In the genomic region with DNA sequence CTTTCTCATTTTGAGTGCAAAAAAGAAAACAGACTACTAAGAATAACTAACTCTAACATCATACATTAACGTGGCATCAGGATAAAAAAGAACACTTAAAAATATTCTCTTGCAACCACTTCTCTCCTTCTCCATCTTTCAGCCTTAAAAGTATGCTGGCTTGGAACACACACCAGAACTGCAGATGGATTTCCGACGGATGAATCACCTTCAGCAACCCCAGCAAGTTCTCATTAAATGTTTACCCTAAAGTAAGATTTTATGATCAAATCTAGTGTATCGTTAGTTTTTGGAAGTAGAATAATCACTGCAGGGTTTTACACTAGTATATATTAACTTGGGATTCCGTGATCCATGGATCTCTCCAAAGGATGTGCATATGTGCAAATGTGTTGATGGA, we compare ENCODE assay signal across 8 cellular contexts. TPM values are rescaled to one million over a fixed set of nuclear protein-coding genes. Genes with fewer than 3 reads are reported as not detected.
DNase-seq lines count a peak whose midpoint lies in the region; ATAC-seq, FAIRE-seq and TF ChIP-seq lines count a peak whose summit lies in the region.

No MANE protein-coding gene starts in this region.

- H3K27me3 ChIP-seq in bronchial epithelial cell (ENCODE audit: control insufficient read depth, insufficient read depth, low read length) (no peaks in the 10 kb centered on the region), thyroid gland (no peaks in the 10 kb centered on the region), testis (no peaks in the 10 kb centered on the region)

- TF ChIP-seq POLR2A in thyroid gland (IDR thresholded peaks at IDR 0.05) (no peak), testis (IDR thresholded peaks at IDR 0.05) (no peak)

- no peak for TF ChIP-seq CTCF in CD14-positive monocyte (IDR thresholded peaks at IDR 0.05)
- TF ChIP-seq CTCF in bronchial epithelial cell (IDR thresholded peaks at IDR 0.05; ENCODE audit: insufficient read depth, low read length, severe bottlenecking): no peak
- TF ChIP-seq CTCF in thyroid gland (IDR thresholded peaks at IDR 0.05): no peak
- no peak for TF ChIP-seq CTCF in testis (IDR thresholded peaks at IDR 0.05)

- WGBS in thyroid gland, 2 donors: 76 to 78% methylated on average over 5 of the region's 5 CpGs
- 43 to 51% methylated on average over 5 of the region's 5 CpGs for WGBS in testis, 2 donors

- H3K36me3 ChIP-seq in bronchial epithelial cell (ENCODE audit: control insufficient read depth, insufficient read depth, low read length) (no peaks in the 10 kb centered on the region), thyroid gland (no peaks in the 10 kb centered on the region), testis (ENCODE audit: low read depth, missing control alignments) (no peaks in the 10 kb centered on the region)

- peaks cover 0 to 1% (median 0%) of the 10 kb centered on the region in 3 donors for H3K27me3 Mint-ChIP-seq in CD14-positive monocyte (ENCODE audit: low read depth in 3 of 3)
- H3K27me3 Mint-ChIP-seq in naive thymus-derived CD8-positive, alpha-beta T cell: no peaks in the 10 kb centered on the region

- intact Hi-C loops in CD14-positive monocyte (cut with micrococcal nuclease) (loop anchor here in 1 of 2 donors (10.0 kb wide), 1 partner anchor 299 kb away; a partner anchor contains a TSS), thyroid gland (cut with DNase I) (no loop called here), testis (cut with DNase I; ENCODE audit: low total_unique reads) (no loop called here)

- peak overlapping the region in 1 of 3 donors; percentile 95 for H3K27ac ChIP-seq in thyroid gland
- no peak overlapping the region for H3K27ac ChIP-seq in testis

- H3K4me3 ChIP-seq in bronchial epithelial cell (ENCODE audit: low read depth, low read length): peak overlapping the region; percentile 69
- peak overlapping the region in 1 of 3 donors; percentile 71 for H3K4me3 ChIP-seq in thyroid gland (replicated peaks in 1 of 3)
- no peak overlapping the region for H3K4me3 ChIP-seq in testis

- no peak for ATAC-seq in naive thymus-derived CD8-positive, alpha-beta T cell
- ATAC-seq in GM18870 (IDR thresholded peaks at IDR 0.05; ENCODE audit: unreplicated experiment): no peak
- no peak for ATAC-seq in GM18502 (IDR thresholded peaks at IDR 0.05; ENCODE audit: poor library complexity, unreplicated experiment)

- peak overlapping the region; percentile 24 to 82 for H3K4me3 Mint-ChIP-seq in CD14-positive monocyte
- peak overlapping the region; percentile 80 to 98 (median 96) for H3K4me3 Mint-ChIP-seq in naive thymus-derived CD8-positive, alpha-beta T cell

- H3K4me1 ChIP-seq in thyroid gland: peaks cover 22 to 28% of the 10 kb centered on the region in 2 donors
- peaks cover 22% of the 10 kb centered on the region for H3K4me1 ChIP-seq in testis

- H3K36me3 Mint-ChIP-seq in CD14-positive monocyte: peaks cover 4 to 21% of the 10 kb centered on the region in 2 donors
- H3K36me3 Mint-ChIP-seq in naive thymus-derived CD8-positive, alpha-beta T cell: peaks cover 0 to 25% (median 2%) of the 10 kb centered on the region in 3 donors

- DNase-seq in CD14-positive monocyte (ENCODE audit: low spot score) (no peak), LoVo (ENCODE audit: low spot score) (peak; percentile 19), bronchial epithelial cell (ENCODE audit: low read depth) (peak; percentile 50), thyroid gland (no peak), testis (no peak)
- no peak for DNase-seq in naive thymus-derived CD8-positive, alpha-beta T cell

- H3K9me3 ChIP-seq in thyroid gland (no peaks in the 10 kb centered on the region), testis (no peaks in the 10 kb centered on the region)

- peaks cover 61% of the 10 kb centered on the region for H3K4me1 Mint-ChIP-seq in CD14-positive monocyte
- H3K4me1 Mint-ChIP-seq in naive thymus-derived CD8-positive, alpha-beta T cell: peaks cover 29 to 61% (median 49%) of the 10 kb centered on the region in 4 donors

- peak overlapping the region; percentile 97 to 99 (median 98) for H3K27ac Mint-ChIP-seq in CD14-positive monocyte
- peak overlapping the region; percentile 95 to 99 (median 98) for H3K27ac Mint-ChIP-seq in naive thymus-derived CD8-positive, alpha-beta T cell

- POLR2A ChIA-PET in naive thymus-derived CD8-positive, alpha-beta T cell (lab: Charles Lee): interaction anchor here (0.7 to 3.0 kb wide), 7 partner anchors 8 to 395 kb away, joined by 3 to 16 read pairs (median 5); a partner anchor contains a TSS

- FAIRE-seq in bronchial epithelial cell (lab: Jason Lieb, UNC): no peak

- H3K9me3 Mint-ChIP-seq in CD14-positive monocyte: no peaks in the 10 kb centered on the region
- H3K9me3 Mint-ChIP-seq in naive thymus-derived CD8-positive, alpha-beta T cell: no peaks in the 10 kb centered on the region

RNA-seq across cellular contexts. Expression of a gene that starts 1.2 kb away (rescaled TPM):
- polyA plus RNA-seq in CD14-positive monocyte: 10 to 100 TPM in 1 of 2 donors, 1 to 10 TPM in 1; 8.9 to 10.1 TPM
- 26.3 and 34.3 TPM in 2 replicates for total RNA-seq in bronchial epithelial cell
- total RNA-seq in naive thymus-derived CD8-positive, alpha-beta T cell: 100 to 1,000 TPM; 134 to 137 TPM
- polyA plus RNA-seq in naive thymus-derived CD8-positive, alpha-beta T cell: 10 to 100 TPM; 18.5 to 19.8 (median 19.0) TPM
- total RNA-seq in thyroid gland: 10 to 100 TPM; 65.4 to 84.6 (median 76.9) TPM
- total RNA-seq in testis: 100 to 1,000 TPM; 120 to 125 TPM
- 86.6 TPM for polyA plus RNA-seq in testis (ENCODE audit: insufficient read depth, low read depth, low replicate concordance)

RNA-seq across cellular contexts. Expression of a gene that starts 50.8 kb away (rescaled TPM):
- polyA plus RNA-seq in CD14-positive monocyte (100 to 1,000 TPM; 233 to 243 TPM), testis (ENCODE audit: insufficient read depth, low read depth, low replicate concordance) (417 TPM)
- total RNA-seq in bronchial epithelial cell (244 and 363 TPM in 2 replicates), thyroid gland (100 to 1,000 TPM; 289 to 559 (median 388) TPM), testis (100 to 1,000 TPM; 255 to 334 TPM)
- 100 to 1,000 TPM; 130 to 132 TPM for total RNA-seq in naive thymus-derived CD8-positive, alpha-beta T cell
- 100 to 1,000 TPM; 219 to 318 (median 272) TPM for polyA plus RNA-seq in naive thymus-derived CD8-positive, alpha-beta T cell

RNA-seq across cellular contexts. Expression of a gene that starts 56.2 kb away (rescaled TPM):
- polyA plus RNA-seq in CD14-positive monocyte (under 1 TPM in 1 of 2 donors, not detected in 1; 0.08 TPM), testis (ENCODE audit: insufficient read depth, low read depth, low replicate concordance) (233 TPM)
- total RNA-seq in bronchial epithelial cell (0.53 and 0.90 TPM in 2 replicates), thyroid gland (10 to 100 TPM in 2 of 4 donors, 1 to 10 TPM in 2; 8.3 to 15.8 (median 12.4) TPM), testis (10 to 100 TPM; 35.2 to 63.5 TPM)
- under 1 TPM in 1 of 2 experiments, not detected in 1; 0.70 TPM for total RNA-seq in naive thymus-derived CD8-positive, alpha-beta T cell
- 1 to 10 TPM in 1 of 3 donors, under 1 TPM in 1, not detected in 1; 0.69 to 1.2 TPM for polyA plus RNA-seq in naive thymus-derived CD8-positive, alpha-beta T cell

Comparison
In these comparisons a context has a peak if more than half of its experiments do, and no peak if none do; other contexts are left out.
1. DNase-seq: peak in LoVo (single experiment) and bronchial epithelial cell (single experiment); none in CD14-positive monocyte (single experiment), naive thymus-derived CD8-positive, alpha-beta T cell (0 of 10), thyroid gland (0 of 2) and testis (single experiment).